ENCODE assay signal across 9 cellular contexts in the genomic region with DNA sequence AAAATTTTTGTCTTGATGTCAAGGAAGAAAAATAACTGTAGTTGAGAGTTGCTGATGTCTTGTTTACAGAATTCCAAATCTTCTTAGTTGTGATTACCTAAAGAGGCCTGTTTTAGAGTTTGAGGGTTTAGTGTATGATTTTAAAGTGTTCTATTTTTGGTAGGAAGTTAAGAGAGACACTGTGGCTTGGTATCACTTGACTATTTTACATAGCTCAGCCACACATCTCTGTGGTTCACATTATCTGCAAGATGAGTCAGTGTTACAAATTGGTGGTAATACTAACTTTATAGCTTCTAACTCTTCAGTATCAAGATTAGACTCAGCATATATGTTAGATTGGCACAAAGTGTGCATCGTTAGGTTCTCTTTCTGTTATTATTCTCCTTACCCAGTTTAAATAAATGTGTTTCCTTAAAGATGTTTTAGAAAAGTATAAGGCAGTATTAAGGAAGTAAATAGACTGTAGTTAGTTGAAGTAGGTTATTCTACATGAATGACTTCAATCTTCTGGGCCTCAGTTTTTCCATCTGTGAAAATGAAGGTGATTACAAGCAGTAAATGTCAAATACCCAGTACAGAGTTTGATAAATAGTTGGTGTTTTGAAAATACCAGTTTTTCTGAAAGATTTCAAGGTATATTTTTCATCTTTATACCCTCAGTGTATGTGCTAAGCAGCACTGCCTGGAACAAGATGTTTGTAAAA. TPM values are rescaled to one million over a fixed set of nuclear protein-coding genes. Genes with fewer than 3 reads are reported as not detected.
DNase-seq lines count a peak whose midpoint lies in the region; ATAC-seq, FAIRE-seq and TF ChIP-seq lines count a peak whose summit lies in the region.
"Had no signal": no experiment of that assay in that cellular context is flagged by ENCODE, and none has a peak within 500 bp of the region (broad histone marks: within the 10 kb centered on the region; RNA-seq: fewer than 3 reads in every experiment).

No MANE protein-coding gene starts in this region.

- H3K4me1 ChIP-seq in small intestine (ENCODE audit: control insufficient read depth in 2 of 2, insufficient read depth in 1 of 2, low read depth in 1 of 2, low read length in 1 of 2): no peaks in the 10 kb centered on the region

- 0 out of 2 replicates have a peak, but pooled peaks cover 1% of the 10 kb centered on the region for H3F3A ChIP-seq in SU-DHL-6 (ENCODE audit: insufficient read depth)

- H3K36me3 ChIP-seq in SU-DHL-6 (ENCODE audit: low read length) (peaks cover 5% of the 10 kb centered on the region), small intestine (ENCODE audit: control insufficient read depth in 2 of 2, insufficient read depth in 2 of 2, low read length in 2 of 2) (no peaks in the 10 kb centered on the region)

- H3K4me3 ChIP-seq in SU-DHL-6 (ENCODE audit: insufficient read depth, low read length, poor library complexity, severe bottlenecking): no peak overlapping the region
- H3K4me3 ChIP-seq in small intestine (ENCODE audit: low read depth in 1 of 2, low read length in 2 of 2): no peak overlapping the region
- H3K4me3 ChIP-seq: SJSA1 had no signal

- FAIRE-seq in small intestine (lab: Jason Lieb, UNC): no peak

- no peak overlapping the region for H3K9ac ChIP-seq in SU-DHL-6 (ENCODE audit: low read length)

- TF ChIP-seq CTCF in SU-DHL-6 (IDR thresholded peaks at IDR 0.05; ENCODE audit: insufficient read depth, low read length, poor library complexity, severe bottlenecking): no peak

- DNase-seq in activated T-cell treated with anti-CD3 and anti-CD28 coated beads, Interleukin-2, amount 50 U/mL, for 4 hours: no peak
- DNase-seq in activated T-cell treated with anti-CD3 and anti-CD28 coated beads, Interleukin-2, amount 50 U/mL, for 48 hours: no peak
- DNase-seq in small intestine (peak; percentile 9), NCI-H510A (lab: John Stamatoyannopoulos, UW) (no peak), NCI-H2227 treated with DMSO at 0.1 percent for 48 hours (lab: John Stamatoyannopoulos, UW) (no peak)

- H3K79me2 ChIP-seq in SU-DHL-6 (ENCODE audit: insufficient read depth, low read length): no peaks in the 10 kb centered on the region

- H3K4me3 Mint-ChIP-seq in activated T-cell treated with anti-CD3 and anti-CD28 coated beads, Interleukin-2, amount 50 U/mL, for 4 hours: peak overlapping the region; percentile 16

- H3K9me3 Mint-ChIP-seq in activated T-cell treated with anti-CD3 and anti-CD28 coated beads, Interleukin-2, amount 50 U/mL, for 4 hours: no peaks in the 10 kb centered on the region

- no peaks in the 10 kb centered on the region for H4K20me1 ChIP-seq in SU-DHL-6 (ENCODE audit: low read depth, low read length)

- no peaks in the 10 kb centered on the region for H3K27me3 Mint-ChIP-seq in activated T-cell treated with anti-CD3 and anti-CD28 coated beads, Interleukin-2, amount 50 U/mL, for 4 hours (ENCODE audit: low read depth)

- no peak overlapping the region for H3K4me2 ChIP-seq in SU-DHL-6 (ENCODE audit: low read depth, low read length, poor library complexity, severe bottlenecking)

- peak overlapping the region; percentile 24 for H3K27ac ChIP-seq in SU-DHL-6 (ENCODE audit: low read depth, low read length)
- H3K27ac ChIP-seq in small intestine (ENCODE audit: low read depth in 1 of 2, low read length in 1 of 2): no peak overlapping the region
- H3K27ac ChIP-seq: SJSA1 had no signal

- H3K27me3 ChIP-seq in SU-DHL-6 (ENCODE audit: low read length) (no peaks in the 10 kb centered on the region), small intestine (ENCODE audit: control insufficient read depth in 2 of 2, insufficient read depth in 2 of 2, low read length in 2 of 2) (no peaks in the 10 kb centered on the region)
- H3K27me3 ChIP-seq: SJSA1 had no signal

- WGBS in small intestine, 3 donors: 43 to 54% (median 53%) methylated on average over 1 of the region's 1 CpG

- H3K9me3 ChIP-seq in SU-DHL-6 (ENCODE audit: insufficient read depth, low read length) (no peaks in the 10 kb centered on the region), small intestine (ENCODE audit: control insufficient read depth, low read depth) (no peaks in the 10 kb centered on the region)
- H3K9me3 ChIP-seq: SJSA1 had no signal

- peak; percentile 89 to 90 for ATAC-seq in activated T-cell treated with anti-CD3 and anti-CD28 coated beads, Interleukin-2, amount 50 U/mL, for 4 hours
- ATAC-seq in HG02840 (IDR thresholded peaks at IDR 0.05; ENCODE audit: low FRiP score, unreplicated experiment) (peak; percentile 78), HG03457 (IDR thresholded peaks at IDR 0.05; ENCODE audit: unreplicated experiment) (no peak)

- H3K4me1 Mint-ChIP-seq in activated T-cell treated with anti-CD3 and anti-CD28 coated beads, Interleukin-2, amount 50 U/mL, for 4 hours (ENCODE audit: low read depth): peaks cover 11% of the 10 kb centered on the region

- H2AFZ ChIP-seq in SU-DHL-6 (ENCODE audit: low read depth, low read length, severe bottlenecking): no peak overlapping the region

- H3K9me2 ChIP-seq in SU-DHL-6 (replicated peaks; ENCODE audit: insufficient read depth, low read length): no peaks in the 10 kb centered on the region

- peaks cover 15% of the 10 kb centered on the region for H3K36me3 Mint-ChIP-seq in activated T-cell treated with anti-CD3 and anti-CD28 coated beads, Interleukin-2, amount 50 U/mL, for 4 hours (ENCODE audit: insufficient read depth)

RNA-seq across cellular contexts. Expression of a gene that starts 33.4 kb away (rescaled TPM):
- 10 to 100 TPM; 20.5 to 27.1 (median 20.8) TPM for total RNA-seq in activated T-cell treated with anti-CD3 and anti-CD28 coated beads, Interleukin-2, amount 50 U/mL, for 4 hours
- polyA plus RNA-seq in small intestine: 10 to 100 TPM in 1 of 3 donors, 1 to 10 TPM in 2; 9.5 to 10.5 (median 9.6) TPM
